Comparison of ENCODE assay signal across 26 cellular contexts in the genomic region with DNA sequence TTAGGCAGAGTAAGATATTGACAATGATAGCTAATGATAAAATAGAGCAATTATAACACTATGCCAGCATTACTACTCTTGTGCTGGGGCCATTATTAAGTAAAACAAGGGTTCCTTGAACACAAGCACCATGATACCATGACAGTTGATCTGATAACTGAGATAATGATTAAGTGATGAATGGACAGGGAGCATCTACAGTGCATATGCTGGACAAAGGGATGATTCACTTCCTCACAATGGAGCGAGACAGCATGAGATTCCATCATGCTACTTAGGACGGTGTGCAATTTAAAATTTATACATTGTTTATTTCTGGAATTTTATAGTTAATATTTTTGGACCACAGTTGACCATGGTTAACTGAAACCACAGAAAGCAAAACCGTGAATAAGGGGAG.
"Had no signal": no experiment of that assay in that cellular context is flagged by ENCODE, and none has a peak within 500 bp of the region (broad histone marks: within the 10 kb centered on the region; RNA-seq: fewer than 3 reads in every experiment).

No MANE protein-coding gene starts in this region.

- H3K4me1 Mint-ChIP-seq: activated CD4-positive, alpha-beta T cell treated with anti-CD3 and anti-CD28 coated beads, Interleukin-2, amount 10 ng/mL, durations not matched to agents 24 days and 14 days; naive thymus-derived CD8-positive, alpha-beta T cell; stimulated activated naive B cell treated with anti-CD40 and anti-IgM and Interleukin-4, amounts not matched to agents 10 μg/mL and 1 μg/mL and 100 μg/mL, for 72 hours had no signal

- H3K27ac ChIP-seq: epithelial cell of prostate, gastroesophageal sphincter, neural progenitor cell, stomach, tibial artery, upper lobe of right lung had no signal

- H3K27ac Mint-ChIP-seq: activated CD4-positive, alpha-beta memory T cell treated with anti-CD3 and anti-CD28 coated beads for 36 hours; activated CD4-positive, alpha-beta T cell treated with anti-CD3 and anti-CD28 coated beads, Interleukin-2, amount 10 ng/mL, durations not matched to agents 24 days and 14 days; activated T-cell treated with anti-CD3 and anti-CD28 coated beads, Interleukin-2, amount 50 U/mL, for 24 hours; dendritic cell treated with granulocyte-macrophage colony-stimulating factor and Interleukin-4, amounts not matched to agents 40 ng/mL and 50 ng/mL, for 4 days; naive thymus-derived CD8-positive, alpha-beta T cell; neural progenitor cell; stimulated activated naive B cell treated with anti-CD40 and anti-IgM and Interleukin-4, amounts not matched to agents 10 μg/mL and 1 μg/mL and 100 μg/mL, for 72 hours had no signal

- H3K9me3 Mint-ChIP-seq: activated CD4-positive, alpha-beta T cell treated with anti-CD3 and anti-CD28 coated beads, Interleukin-2, amount 10 ng/mL, durations not matched to agents 24 days and 14 days; dendritic cell treated with granulocyte-macrophage colony-stimulating factor and Interleukin-4, amounts not matched to agents 40 ng/mL and 50 ng/mL, for 4 days; neural progenitor cell; stimulated activated naive B cell treated with anti-CD40 and anti-IgM and Interleukin-4, amounts not matched to agents 10 μg/mL and 1 μg/mL and 100 μg/mL, for 72 hours had no signal

- H3K4me1 ChIP-seq: gastroesophageal sphincter, stomach, tibial artery, upper lobe of right lung had no signal

- H3K4me3 ChIP-seq: gastroesophageal sphincter, neural progenitor cell, stomach, tibial artery, upper lobe of right lung had no signal

- ATAC-seq: gastroesophageal sphincter; naive thymus-derived CD8-positive, alpha-beta T cell; right cardiac atrium; stimulated activated naive B cell treated with anti-CD40 and anti-IgM and Interleukin-4, amounts not matched to agents 10 μg/mL and 1 μg/mL and 100 μg/mL, for 72 hours; upper lobe of right lung had no signal

- H3K9ac ChIP-seq: neural progenitor cell had no signal

- H3K9me3 ChIP-seq: gastroesophageal sphincter, stomach, tibial artery, upper lobe of right lung had no signal

- DNase-seq: activated CD4-positive, alpha-beta memory T cell treated with anti-CD3 and anti-CD28 coated beads for 36 hours; activated CD4-positive, alpha-beta T cell treated with anti-CD3 and anti-CD28 coated beads, Interleukin-2, amount 10 ng/mL, durations not matched to agents 24 days and 14 days; activated CD4-positive, CD25-positive, alpha-beta regulatory T cell treated with anti-CD3 and anti-CD28 coated beads, Interleukin-2, amount 50 U/mL, for 72 hours; activated CD8-positive, alpha-beta memory T cell treated with anti-CD3 and anti-CD28 coated beads, Interleukin-2, amount 50 U/mL, for 48 hours; activated gamma-delta T cell; activated naive CD4-positive, alpha-beta T cell treated with anti-CD3 and anti-CD28 coated beads, Interleukin-2, amount 50 U/mL, for 16 hours; activated T-cell treated with anti-CD3 and anti-CD28 coated beads, Interleukin-2, amount 50 U/mL, for 24 hours; amniotic stem cell; central memory CD4-positive, alpha-beta T cell; effector CD4-positive, alpha-beta T cell; head of caudate nucleus; hippocampal formation; naive thymus-derived CD8-positive, alpha-beta T cell; occipital lobe; right cardiac atrium; stimulated activated CD4-positive, alpha-beta T cell treated with anti-CD3 and anti-CD28 coated beads, Interleukin-15, amount 100 ng/mL, for 24 hours; stimulated activated CD4-positive, alpha-beta T cell treated with anti-CD3 and anti-CD28 coated beads, Interleukin-2, amount 100 ng/mL, for 24 hours; stimulated activated naive B cell treated with anti-CD40 and anti-IgM and Interleukin-4, amounts not matched to agents 10 μg/mL and 1 μg/mL and 100 μg/mL, for 72 hours; stomach; T-helper 2 cell; tibial artery; upper lobe of right lung had no signal

- H3K27me3 Mint-ChIP-seq: activated CD4-positive, alpha-beta memory T cell treated with anti-CD3 and anti-CD28 coated beads for 36 hours; activated T-cell treated with anti-CD3 and anti-CD28 coated beads, Interleukin-2, amount 50 U/mL, for 24 hours; dendritic cell treated with granulocyte-macrophage colony-stimulating factor and Interleukin-4, amounts not matched to agents 40 ng/mL and 50 ng/mL, for 4 days; naive thymus-derived CD8-positive, alpha-beta T cell; stimulated activated naive B cell treated with anti-CD40 and anti-IgM and Interleukin-4, amounts not matched to agents 10 μg/mL and 1 μg/mL and 100 μg/mL, for 72 hours had no signal

- H3K27me3 ChIP-seq: gastroesophageal sphincter, neural progenitor cell, stomach, tibial artery, upper lobe of right lung had no signal

- H3K4me2 ChIP-seq: neural progenitor cell had no signal

- H3K4me3 Mint-ChIP-seq: activated CD4-positive, alpha-beta memory T cell treated with anti-CD3 and anti-CD28 coated beads for 36 hours; activated CD4-positive, alpha-beta T cell treated with anti-CD3 and anti-CD28 coated beads, Interleukin-2, amount 10 ng/mL, durations not matched to agents 24 days and 14 days; activated T-cell treated with anti-CD3 and anti-CD28 coated beads, Interleukin-2, amount 50 U/mL, for 24 hours; dendritic cell treated with granulocyte-macrophage colony-stimulating factor and Interleukin-4, amounts not matched to agents 40 ng/mL and 50 ng/mL, for 4 days; naive thymus-derived CD8-positive, alpha-beta T cell; neural progenitor cell; stimulated activated naive B cell treated with anti-CD40 and anti-IgM and Interleukin-4, amounts not matched to agents 10 μg/mL and 1 μg/mL and 100 μg/mL, for 72 hours had no signal

- H2AFZ ChIP-seq: neural progenitor cell had no signal

- H3K36me3 ChIP-seq: gastroesophageal sphincter, neural progenitor cell, stomach, tibial artery, upper lobe of right lung had no signal

- H3K36me3 Mint-ChIP-seq: activated CD4-positive, alpha-beta memory T cell treated with anti-CD3 and anti-CD28 coated beads for 36 hours; neural progenitor cell; stimulated activated naive B cell treated with anti-CD40 and anti-IgM and Interleukin-4, amounts not matched to agents 10 μg/mL and 1 μg/mL and 100 μg/mL, for 72 hours had no signal
